11 cellular contexts compared by ENCODE assay signal in the genomic region with DNA sequence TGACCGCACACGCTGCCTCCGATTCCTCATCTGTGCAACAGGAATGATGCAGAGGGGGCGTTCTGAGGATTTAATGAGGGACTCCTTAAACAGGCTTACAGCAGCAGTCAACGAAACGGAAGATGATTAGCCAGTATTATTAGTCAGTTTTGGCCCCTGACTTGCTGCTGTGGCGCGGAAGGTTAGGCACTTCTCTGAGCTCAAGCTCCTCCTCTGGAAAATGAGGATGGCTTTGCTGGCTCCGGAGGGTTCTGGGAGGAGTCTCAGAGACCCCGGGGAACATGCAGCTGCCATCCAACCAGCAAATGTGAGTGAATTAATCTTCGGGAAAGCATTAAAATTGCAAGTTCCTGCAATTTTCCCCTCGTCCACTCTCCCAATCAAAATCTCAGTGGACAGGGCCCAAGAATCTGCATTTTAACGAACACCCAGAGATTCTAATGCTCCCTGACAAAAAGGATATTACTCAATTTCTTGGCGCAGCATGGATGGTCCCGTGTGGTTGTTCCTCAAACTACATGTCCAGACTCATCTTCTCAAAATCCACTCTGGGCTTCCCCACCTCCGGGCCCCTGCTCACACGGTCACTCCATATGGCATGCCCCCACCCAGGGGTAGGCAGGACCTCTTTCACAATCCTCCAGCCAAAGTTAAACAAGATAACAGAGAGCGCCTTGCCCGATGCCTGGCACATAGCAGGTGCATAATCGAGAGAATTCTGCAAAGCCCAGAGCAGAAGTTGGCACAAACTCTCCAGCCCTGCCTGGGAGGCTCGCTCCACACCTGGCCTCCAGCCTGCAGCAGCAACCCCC. TPM values are rescaled to one million over a fixed set of nuclear protein-coding genes. Genes with fewer than 3 reads are reported as not detected.
DNase-seq lines count a peak whose midpoint lies in the region; ATAC-seq and TF ChIP-seq lines count a peak whose summit lies in the region.
"Had no signal": no experiment of that assay in that cellular context is flagged by ENCODE, and none has a peak within 500 bp of the region (broad histone marks: within the 10 kb centered on the region; RNA-seq: fewer than 3 reads in every experiment).

No MANE protein-coding gene starts in this region.

- no peak for DNase-seq in activated CD4-positive, alpha-beta T cell treated with anti-CD3 and anti-CD28 coated beads for 36 hours
- no peak for DNase-seq in activated CD4-positive, alpha-beta T cell treated with anti-CD3 and anti-CD28 coated beads for 48 hours
- DNase-seq in WERI-Rb-1, result no peak
- DNase-seq in glomerular visceral epithelial cell (ENCODE audit: extremely low spot score), result peak; percentile 7
- DNase-seq in stimulated activated effector memory CD8-positive, alpha-beta T cell treated with anti-CD3 and anti-CD28 coated beads, Interleukin-12 subunit alpha, Interleukin-12 subunit beta, amount 100 ng/mL, for 72 hours (ENCODE audit: low spot score in 2 of 2), result no peak
- no peak for DNase-seq in omental fat pad (ENCODE audit: low spot score)
- DNase-seq: testis had no signal

- no peaks in the 10 kb centered on the region for H3K36me3 Mint-ChIP-seq in activated CD4-positive, alpha-beta T cell treated with anti-CD3 and anti-CD28 coated beads for 36 hours (ENCODE audit: low read depth)
- no peaks in the 10 kb centered on the region for H3K36me3 Mint-ChIP-seq in stimulated activated effector memory CD8-positive, alpha-beta T cell treated with anti-CD3 and anti-CD28 coated beads, Interleukin-12 subunit alpha, Interleukin-12 subunit beta, amount 100 ng/mL, for 72 hours

- H3K4me1 Mint-ChIP-seq in activated CD4-positive, alpha-beta T cell treated with anti-CD3 and anti-CD28 coated beads for 36 hours, result peaks cover 26% of the 10 kb centered on the region
- H3K4me1 Mint-ChIP-seq in stimulated activated effector memory CD8-positive, alpha-beta T cell treated with anti-CD3 and anti-CD28 coated beads, Interleukin-12 subunit alpha, Interleukin-12 subunit beta, amount 100 ng/mL, for 72 hours, result peaks cover 53% of the 10 kb centered on the region

- no peaks in the 10 kb centered on the region for H3K9me3 Mint-ChIP-seq in activated CD4-positive, alpha-beta T cell treated with anti-CD3 and anti-CD28 coated beads for 36 hours (ENCODE audit: low read depth)
- no peaks in the 10 kb centered on the region for H3K9me3 Mint-ChIP-seq in stimulated activated effector memory CD8-positive, alpha-beta T cell treated with anti-CD3 and anti-CD28 coated beads, Interleukin-12 subunit alpha, Interleukin-12 subunit beta, amount 100 ng/mL, for 72 hours

- H3K27me3 Mint-ChIP-seq in activated CD4-positive, alpha-beta T cell treated with anti-CD3 and anti-CD28 coated beads for 36 hours, result peaks cover 52% of the 10 kb centered on the region

- intact Hi-C loops in activated CD4-positive, alpha-beta T cell treated with anti-CD3 and anti-CD28 coated beads for 36 hours (cut with DNase I, micrococcal nuclease), result no loop called here

- ATAC-seq in activated CD4-positive, alpha-beta T cell treated with anti-CD3 and anti-CD28 coated beads for 36 hours, result no peak
- ATAC-seq in stimulated activated effector memory CD8-positive, alpha-beta T cell treated with anti-CD3 and anti-CD28 coated beads, Interleukin-12 subunit alpha, Interleukin-12 subunit beta, amount 100 ng/mL, for 72 hours, result no peak
- ATAC-seq in HG03565 (IDR thresholded peaks at IDR 0.05; ENCODE audit: unreplicated experiment), result no peak
- ATAC-seq in HG02970 (IDR thresholded peaks at IDR 0.05; ENCODE audit: low FRiP score, unreplicated experiment), result no peak
- ATAC-seq in omental fat pad (ENCODE audit: low FRiP score), result no peak

- CTCF ChIA-PET in activated CD4-positive, alpha-beta T cell treated with anti-CD3 and anti-CD28 coated beads for 36 hours (lab: Charles Lee), result interaction anchor here (0.9 kb wide), 1 partner anchor 146 kb away, joined by 3 read pairs; no protein-coding TSS in a partner anchor

- no peak overlapping the region for H3K4me3 ChIP-seq in WERI-Rb-1 (ENCODE audit: low read depth, low read length)

- no peaks in the 10 kb centered on the region for H3K27me3 ChIP-seq in WERI-Rb-1 (ENCODE audit: insufficient read depth, low read depth, severe bottlenecking)
- H3K27me3 ChIP-seq: testis had no signal

- no peaks in the 10 kb centered on the region for H3K9me3 ChIP-seq in WERI-Rb-1 (ENCODE audit: severe bottlenecking)
- H3K9me3 ChIP-seq: pancreas, testis had no signal

- H3K27ac Mint-ChIP-seq in activated CD4-positive, alpha-beta T cell treated with anti-CD3 and anti-CD28 coated beads for 36 hours, result no peak overlapping the region
- peak overlapping the region; percentile 43 for H3K27ac Mint-ChIP-seq in stimulated activated effector memory CD8-positive, alpha-beta T cell treated with anti-CD3 and anti-CD28 coated beads, Interleukin-12 subunit alpha, Interleukin-12 subunit beta, amount 100 ng/mL, for 72 hours

- peak overlapping the region; percentile 35 for H3K4me3 Mint-ChIP-seq in activated CD4-positive, alpha-beta T cell treated with anti-CD3 and anti-CD28 coated beads for 36 hours
- H3K4me3 Mint-ChIP-seq in stimulated activated effector memory CD8-positive, alpha-beta T cell treated with anti-CD3 and anti-CD28 coated beads, Interleukin-12 subunit alpha, Interleukin-12 subunit beta, amount 100 ng/mL, for 72 hours, result peak overlapping the region; percentile 78

- POLR2A ChIA-PET in activated CD4-positive, alpha-beta T cell treated with anti-CD3 and anti-CD28 coated beads for 36 hours (lab: Charles Lee), result no interaction called here

- TF ChIP-seq CTCF in WERI-Rb-1 (IDR thresholded peaks at IDR 0.05; ENCODE audit: low read depth, low read length) (0 out of 2 replicates have a peak, but pooled peaks have one; percentile 3), omental fat pad (IDR thresholded peaks at IDR 0.05) (no peak)

- no peak overlapping the region for H3K27ac ChIP-seq in WERI-Rb-1
- H3K27ac ChIP-seq: pancreas, testis had no signal

- H3K36me3 ChIP-seq in WERI-Rb-1, result no peaks in the 10 kb centered on the region
- H3K36me3 ChIP-seq: pancreas had no signal

RNA-seq across cellular contexts. Expression of gene ELFN2, which starts 6.4 kb away (rescaled TPM):
- under 1 TPM; 0.19 to 0.25 TPM for total RNA-seq in activated CD4-positive, alpha-beta T cell treated with anti-CD3 and anti-CD28 coated beads for 36 hours
- under 1 TPM in 1 of 4 donors, not detected in 3; 0.32 TPM for total RNA-seq in omental fat pad
- total RNA-seq: HepG2 had no signal
